31 cellular contexts compared by ENCODE assay signal in genomic region chr16:57307365-57307764, GRCh38. TPM values are rescaled to one million over a fixed set of nuclear protein-coding genes. Genes with fewer than 3 reads are reported as not detected.
DNase-seq lines count a peak whose midpoint lies in the region; ATAC-seq, FAIRE-seq and TF ChIP-seq lines count a peak whose summit lies in the region.
"Had no signal": no experiment of that assay in that cellular context is flagged by ENCODE, and none has a peak within 500 bp of the region (broad histone marks: within the 10 kb centered on the region; RNA-seq: fewer than 3 reads in every experiment).

No MANE protein-coding gene starts in this region.

- H3K27me3 ChIP-seq in thoracic aorta (replicated peaks; ENCODE audit: insufficient read depth) = no peaks in the 10 kb centered on the region
- H3K27me3 ChIP-seq: SJCRH30 had no signal

- TF ChIP-seq CTCF in HEK293 (tag by site-specific recombination; IDR thresholded peaks at IDR 0.05) = no peak
- TF ChIP-seq CTCF in coronary artery (IDR thresholded peaks at IDR 0.05) = no peak
- TF ChIP-seq CTCF in thoracic aorta (IDR thresholded peaks at IDR 0.05) = no peak

- intact Hi-C loops in sciatic nerve (cut with DNase I) = no loop called here

- ATAC-seq in sciatic nerve = no peak
- ATAC-seq in thoracic aorta (ENCODE audit: insufficient number of reproducible peaks, low FRiP score, low read depth) = no peak
- no peak for ATAC-seq in GM19397 (IDR thresholded peaks at IDR 0.05; ENCODE audit: unreplicated experiment)
- ATAC-seq: GM12878, Right ventricle myocardium inferior, SK-N-SH treated with all-trans-retinoic acid at 6 μM for 48 hours had no signal

- no peaks in the 10 kb centered on the region for H3K4me1 ChIP-seq in HEK293 (ENCODE audit: control insufficient read depth, insufficient read depth, low read length)
- peaks cover 17 to 48% of the 10 kb centered on the region in 2 donors for H3K4me1 ChIP-seq in thoracic aorta (ENCODE audit: control insufficient read depth in 1 of 2, low read depth in 2 of 2)
- H3K4me1 ChIP-seq: SJCRH30 had no signal

- CTCF ChIA-PET in HEK293 (lab: Yijun Ruan, JAX) = interaction anchor here (0.8 to 9.4 kb wide), 3 partner anchors 9 to 114 kb away, joined by 3 to 290 read pairs (median 4); no protein-coding TSS in a partner anchor

- H3K9me3 ChIP-seq in HEK293 (ENCODE audit: control insufficient read depth, insufficient read depth, low read depth, low read length) (no peaks in the 10 kb centered on the region), thoracic aorta (no peaks in the 10 kb centered on the region)
- H3K9me3 ChIP-seq: SJCRH30 had no signal

- H3K27ac ChIP-seq in HEK293 (ENCODE audit: extremely low read depth, low read depth, low read length) (no peak overlapping the region), coronary artery (peak overlapping the region; percentile 93 to 98), thoracic aorta (peak overlapping the region; percentile 95 to 98)
- H3K27ac ChIP-seq: PC-9, SJCRH30 had no signal

- DNase-seq in coronary artery (ENCODE audit: low spot score) (no peak), sciatic nerve (ENCODE audit: low spot score) (peak; percentile 15), thoracic aorta (ENCODE audit: low spot score) (no peak), GM19239 (ENCODE audit: insufficient read length, low spot score) (no peak), NCI-H1436 treated with DMSO at 0.1 percent for 48 hours (lab: John Stamatoyannopoulos, UW) (no peak)
- DNase-seq: C1 segment of cervical spinal cord; CD4-positive, alpha-beta memory T cell; COR-L47; KBM-7; MV-4-11; NCI-H1105; NCI-H146; NCI-H1930; NCI-H446 treated with DMSO at 0.1 percent for 48 hours; NCI-H526; NCI-H82; NK-92 treated with Interleukin-12 subunit alpha and Interleukin-12 subunit beta, amount 100 ng/mL, for 24 hours; PC-9; SJCRH30 had no signal

- H3K4me3 ChIP-seq in HEK293 (ENCODE audit: low read depth, low read length) = no peak overlapping the region
- H3K4me3 ChIP-seq in coronary artery = no peak overlapping the region
- no peak overlapping the region for H3K4me3 ChIP-seq in thoracic aorta
- H3K4me3 ChIP-seq: GM12878, PC-9, SJCRH30 had no signal

- H3K36me3 ChIP-seq in HEK293 (ENCODE audit: control insufficient read depth in 2 of 2, insufficient read depth in 1 of 2, low read length in 2 of 2) (no peaks in the 10 kb centered on the region), thoracic aorta (no peaks in the 10 kb centered on the region)
- H3K36me3 ChIP-seq: SJCRH30 had no signal

- POLR2A ChIA-PET in HEK293 (lab: Yijun Ruan, JAX) = no interaction called here

- FAIRE-seq in GM19239 (lab: Jason Lieb, UNC) = no peak
- FAIRE-seq: G401.6, GM12878, H54, HTR-8/SVneo had no signal

TF ChIP-seq in HEK293, 187 proteins besides CTCF, POLR2A, EP300 and RAD21:
- TF ChIP-seq ZNF175 (tag by site-specific recombination; IDR thresholded peaks at IDR 0.05) = no peak
- TF ChIP-seq ZNF138 (tag by site-specific recombination; IDR thresholded peaks at IDR 0.05; ENCODE audit: borderline replicate concordance) = no peak
- no peak for TF ChIP-seq ZNF521 (tag by site-specific recombination; IDR thresholded peaks at IDR 0.05)
- peak; percentile 75 for TF ChIP-seq SCRT2 (tag by site-specific recombination; IDR thresholded peaks at IDR 0.05)
- TF ChIP-seq ZNF266 (tag by site-specific recombination; IDR thresholded peaks at IDR 0.05; ENCODE audit: low read depth) = no peak

RNA-seq across cellular contexts. Expression of gene PLLP, which starts 22.9 kb away (rescaled TPM):
- 121 TPM for total RNA-seq in sciatic nerve
- 1 to 10 TPM; 3.1 to 8.6 TPM for total RNA-seq in thoracic aorta
- total RNA-seq: LHCN-M2 had no signal

RNA-seq across cellular contexts. Expression of gene CCL22, which starts 51.2 kb away (rescaled TPM):
- total RNA-seq in sciatic nerve (0.13 TPM), thoracic aorta (not detected)
- total RNA-seq: A673, LHCN-M2, MCF 10A, Right ventricle myocardium inferior, RPMI7951, SJCRH30 had no signal

Comparison
In these comparisons a context has a peak if more than half of its experiments do, and no peak if none do; other contexts are left out.
1. RNA of gene PLLP, which starts 22.9 kb away (total RNA-seq): 121 TPM in sciatic nerve (single experiment); 3.1 to 8.6 TPM in thoracic aorta; every median in the first group is over 10 times any median in the second.